In genomic region chr14:61429316-61429715, GRCh38 we compare ENCODE assay signal across 22 cellular contexts.
DNase-seq lines count a peak whose midpoint lies in the region; ATAC-seq and TF ChIP-seq lines count a peak whose summit lies in the region.
"Had no signal": no experiment of that assay in that cellular context is flagged by ENCODE, and none has a peak within 500 bp of the region (broad histone marks: within the 10 kb centered on the region; RNA-seq: fewer than 3 reads in every experiment).

No MANE protein-coding gene starts in this region.

- H3K4me3 ChIP-seq in tibial artery = no peak overlapping the region
- no peak overlapping the region for H3K4me3 ChIP-seq in stomach
- H3K4me3 ChIP-seq: body of pancreas, coronary artery, psoas muscle had no signal

- no peak for ATAC-seq in activated naive CD8-positive, alpha-beta T cell treated with anti-CD3 and anti-CD28 coated beads, Interleukin-2, amount 10 ng/mL, durations not matched to agents 7 days and 5 days (ENCODE audit: low read depth)
- no peak for ATAC-seq in naive thymus-derived CD8-positive, alpha-beta T cell
- no peak for ATAC-seq in GM18502 (IDR thresholded peaks at IDR 0.05; ENCODE audit: poor library complexity, unreplicated experiment)
- ATAC-seq: body of pancreas, left colon, psoas muscle had no signal

- H3K27ac Mint-ChIP-seq in activated CD4-positive, alpha-beta memory T cell treated with anti-CD3 and anti-CD28 coated beads for 36 hours = peak overlapping the region; percentile 67
- no peak overlapping the region for H3K27ac Mint-ChIP-seq in activated CD4-positive, alpha-beta memory T cell treated with anti-CD3 and anti-CD28 coated beads, Interleukin-2, amount 10 ng/mL, durations not matched to agents 7 days and 5 days
- peak overlapping the region; percentile 76 for H3K27ac Mint-ChIP-seq in activated naive CD8-positive, alpha-beta T cell treated with anti-CD3 and anti-CD28 coated beads, Interleukin-2, amount 10 ng/mL, durations not matched to agents 7 days and 5 days
- H3K27ac Mint-ChIP-seq in naive thymus-derived CD8-positive, alpha-beta T cell = peak overlapping the region in 7 of 10 donors; percentile 32 to 93 (median 78)

- H3K27ac ChIP-seq in tibial artery (no peak overlapping the region), stomach (no peak overlapping the region)
- H3K27ac ChIP-seq: body of pancreas, coronary artery, psoas muscle, RWPE1 had no signal

- H3K36me3 ChIP-seq in tibial artery = no peaks in the 10 kb centered on the region
- no peaks in the 10 kb centered on the region for H3K36me3 ChIP-seq in stomach
- H3K36me3 ChIP-seq: BE2C had no signal

- CTCF ChIA-PET in activated CD4-positive, alpha-beta memory T cell treated with anti-CD3 and anti-CD28 coated beads for 36 hours (lab: Charles Lee) = no interaction called here
- CTCF ChIA-PET in activated CD4-positive, alpha-beta memory T cell treated with anti-CD3 and anti-CD28 coated beads, Interleukin-2, amount 10 ng/mL, durations not matched to agents 7 days and 5 days (lab: Charles Lee) = no interaction called here

- 71 to 84% (median 79%) methylated on average over 2 of the region's 2 CpGs for WGBS in stomach, 5 donors

- peaks cover 8% of the 10 kb centered on the region for H3K9me3 Mint-ChIP-seq in activated CD4-positive, alpha-beta memory T cell treated with anti-CD3 and anti-CD28 coated beads for 36 hours
- peaks cover 6% of the 10 kb centered on the region for H3K9me3 Mint-ChIP-seq in activated CD4-positive, alpha-beta memory T cell treated with anti-CD3 and anti-CD28 coated beads, Interleukin-2, amount 10 ng/mL, durations not matched to agents 7 days and 5 days
- H3K9me3 Mint-ChIP-seq in activated naive CD8-positive, alpha-beta T cell treated with anti-CD3 and anti-CD28 coated beads, Interleukin-2, amount 10 ng/mL, durations not matched to agents 7 days and 5 days = peaks cover under 1% of the 10 kb centered on the region
- peaks cover 0 to 6% (median 0%) of the 10 kb centered on the region in 9 donors for H3K9me3 Mint-ChIP-seq in naive thymus-derived CD8-positive, alpha-beta T cell

- H3K9me3 ChIP-seq in tibial artery = no peaks in the 10 kb centered on the region
- no peaks in the 10 kb centered on the region for H3K9me3 ChIP-seq in stomach
- H3K9me3 ChIP-seq: BE2C, body of pancreas, psoas muscle had no signal

- TF ChIP-seq POLR2A in stomach (IDR thresholded peaks at IDR 0.05) = no peak

- DNase-seq in activated CD4-positive, alpha-beta memory T cell treated with anti-CD3 and anti-CD28 coated beads for 36 hours = no peak
- no peak for DNase-seq in activated CD4-positive, alpha-beta memory T cell treated with anti-CD3 and anti-CD28 coated beads, Interleukin-2, amount 10 ng/mL, durations not matched to agents 7 days and 5 days
- DNase-seq in NCI-H1694 (lab: John Stamatoyannopoulos, UW) (peak; percentile 21), tibial artery (no peak), stomach (no peak)
- no peak for DNase-seq in activated naive CD8-positive, alpha-beta T cell treated with anti-CD3 and anti-CD28 coated beads, Interleukin-2, amount 10 ng/mL, durations not matched to agents 7 days and 5 days
- DNase-seq in naive thymus-derived CD8-positive, alpha-beta T cell = no peak
- DNase-seq: activated CD4-positive, alpha-beta T cell treated with anti-CD3 and anti-CD28 coated beads for 48 hours; activated naive CD4-positive, alpha-beta T cell treated with anti-CD3 and anti-CD28 coated beads, Interleukin-2, amount 50 U/mL, for 16 hours; BE2C; body of pancreas; foreskin fibroblast; GDM1; left colon; midbrain; NCI-H187; NCI-H446; psoas muscle; stimulated activated CD4-positive, alpha-beta T cell treated with anti-CD3 and anti-CD28 coated beads, Interleukin-2, amount 100 ng/mL, for 24 hours had no signal

- H3K27me3 ChIP-seq in tibial artery = no peaks in the 10 kb centered on the region
- no peaks in the 10 kb centered on the region for H3K27me3 ChIP-seq in stomach
- H3K27me3 ChIP-seq: body of pancreas had no signal

- no peak overlapping the region for H3K4me3 Mint-ChIP-seq in activated CD4-positive, alpha-beta memory T cell treated with anti-CD3 and anti-CD28 coated beads for 36 hours
- H3K4me3 Mint-ChIP-seq in activated CD4-positive, alpha-beta memory T cell treated with anti-CD3 and anti-CD28 coated beads, Interleukin-2, amount 10 ng/mL, durations not matched to agents 7 days and 5 days = no peak overlapping the region
- H3K4me3 Mint-ChIP-seq in activated naive CD8-positive, alpha-beta T cell treated with anti-CD3 and anti-CD28 coated beads, Interleukin-2, amount 10 ng/mL, durations not matched to agents 7 days and 5 days = peak overlapping the region; percentile 35
- peak overlapping the region in 5 of 10 donors; percentile 10 to 42 (median 26) for H3K4me3 Mint-ChIP-seq in naive thymus-derived CD8-positive, alpha-beta T cell

- intact Hi-C loops in activated CD4-positive, alpha-beta memory T cell treated with anti-CD3 and anti-CD28 coated beads for 36 hours (cut with micrococcal nuclease) = no loop called here
- intact Hi-C loops in tibial artery (cut with DNase I; ENCODE audit: low total_unique reads) (no loop called here), stomach (cut with DNase I; ENCODE audit: low total_unique reads) (no loop called here)

- peaks cover 27% of the 10 kb centered on the region for H3K36me3 Mint-ChIP-seq in activated CD4-positive, alpha-beta memory T cell treated with anti-CD3 and anti-CD28 coated beads for 36 hours
- peaks cover 54% of the 10 kb centered on the region for H3K36me3 Mint-ChIP-seq in activated CD4-positive, alpha-beta memory T cell treated with anti-CD3 and anti-CD28 coated beads, Interleukin-2, amount 10 ng/mL, durations not matched to agents 7 days and 5 days (ENCODE audit: low read depth)
- peaks cover 50% of the 10 kb centered on the region for H3K36me3 Mint-ChIP-seq in activated naive CD8-positive, alpha-beta T cell treated with anti-CD3 and anti-CD28 coated beads, Interleukin-2, amount 10 ng/mL, durations not matched to agents 7 days and 5 days
- H3K36me3 Mint-ChIP-seq in naive thymus-derived CD8-positive, alpha-beta T cell = peaks cover 6 to 29% (median 11%) of the 10 kb centered on the region in 3 donors

- H3K4me1 ChIP-seq in tibial artery = peaks cover 0 to 2% (median 0%) of the 10 kb centered on the region in 4 donors
- no peaks in the 10 kb centered on the region for H3K4me1 ChIP-seq in stomach
- H3K4me1 ChIP-seq: BE2C had no signal

- TF ChIP-seq EP300 in stomach (IDR thresholded peaks at IDR 0.05) = no peak

- TF ChIP-seq CTCF in tibial artery (IDR thresholded peaks at IDR 0.05) (no peak), stomach (IDR thresholded peaks at IDR 0.05) (no peak)

- POLR2A ChIA-PET in activated CD4-positive, alpha-beta memory T cell treated with anti-CD3 and anti-CD28 coated beads for 36 hours (lab: Charles Lee) = no interaction called here
- POLR2A ChIA-PET in activated CD4-positive, alpha-beta memory T cell treated with anti-CD3 and anti-CD28 coated beads, Interleukin-2, amount 10 ng/mL, durations not matched to agents 7 days and 5 days (lab: Charles Lee) = interaction anchor here (1.0 kb wide), 1 partner anchor 85 kb away, joined by 3 read pairs; no protein-coding TSS in a partner anchor
- POLR2A ChIA-PET in activated naive CD8-positive, alpha-beta T cell treated with anti-CD3 and anti-CD28 coated beads, Interleukin-2, amount 10 ng/mL, durations not matched to agents 7 days and 5 days (lab: Charles Lee) = interaction anchor here (1.1 to 1.8 kb wide), 3 partner anchors 9 to 26 kb away, joined by 3 to 8 read pairs (median 4); no protein-coding TSS in a partner anchor
- POLR2A ChIA-PET in naive thymus-derived CD8-positive, alpha-beta T cell (lab: Charles Lee) = no interaction called here

- no peaks in the 10 kb centered on the region for H3K27me3 Mint-ChIP-seq in activated CD4-positive, alpha-beta memory T cell treated with anti-CD3 and anti-CD28 coated beads for 36 hours
- H3K27me3 Mint-ChIP-seq in activated CD4-positive, alpha-beta memory T cell treated with anti-CD3 and anti-CD28 coated beads, Interleukin-2, amount 10 ng/mL, durations not matched to agents 7 days and 5 days = no peaks in the 10 kb centered on the region
- H3K27me3 Mint-ChIP-seq in activated naive CD8-positive, alpha-beta T cell treated with anti-CD3 and anti-CD28 coated beads, Interleukin-2, amount 10 ng/mL, durations not matched to agents 7 days and 5 days = no peaks in the 10 kb centered on the region
- H3K27me3 Mint-ChIP-seq in naive thymus-derived CD8-positive, alpha-beta T cell = no peaks in the 10 kb centered on the region

- peaks cover 90% of the 10 kb centered on the region for H3K4me1 Mint-ChIP-seq in activated CD4-positive, alpha-beta memory T cell treated with anti-CD3 and anti-CD28 coated beads for 36 hours (ENCODE audit: low read depth)
- peaks cover 74% of the 10 kb centered on the region for H3K4me1 Mint-ChIP-seq in activated CD4-positive, alpha-beta memory T cell treated with anti-CD3 and anti-CD28 coated beads, Interleukin-2, amount 10 ng/mL, durations not matched to agents 7 days and 5 days
- H3K4me1 Mint-ChIP-seq in activated naive CD8-positive, alpha-beta T cell treated with anti-CD3 and anti-CD28 coated beads, Interleukin-2, amount 10 ng/mL, durations not matched to agents 7 days and 5 days = peaks cover 77% of the 10 kb centered on the region
- H3K4me1 Mint-ChIP-seq in naive thymus-derived CD8-positive, alpha-beta T cell = peaks cover 43 to 93% (median 76%) of the 10 kb centered on the region in 4 donors

Comparison
In these comparisons a context has a peak if more than half of its experiments do, and no peak if none do; other contexts are left out.
1. POLR2A ChIA-PET loops: an anchor here in activated CD4-positive, alpha-beta memory T cell treated with anti-CD3 and anti-CD28 coated beads, Interleukin-2, amount 10 ng/mL, durations not matched to agents 7 days and 5 days (1.0 kb wide) and activated naive CD8-positive, alpha-beta T cell treated with anti-CD3 and anti-CD28 coated beads, Interleukin-2, amount 10 ng/mL, durations not matched to agents 7 days and 5 days (1.1 to 1.8 kb wide); none called in activated CD4-positive, alpha-beta memory T cell treated with anti-CD3 and anti-CD28 coated beads for 36 hours and naive thymus-derived CD8-positive, alpha-beta T cell.